In genomic region chrX:110412971-110413726, GRCh38 we compare ENCODE assay signal across 9 cellular contexts. TPM values are rescaled to one million over a fixed set of nuclear protein-coding genes. Genes with fewer than 3 reads are reported as not detected.
DNase-seq lines count a peak whose midpoint lies in the region; ATAC-seq, FAIRE-seq and TF ChIP-seq lines count a peak whose summit lies in the region.
"Had no signal": no experiment of that assay in that cellular context is flagged by ENCODE, and none has a peak within 500 bp of the region (broad histone marks: within the 10 kb centered on the region; RNA-seq: fewer than 3 reads in every experiment).

No MANE protein-coding gene starts in this region.

- H3K36me3 ChIP-seq in KMS-11 (ENCODE audit: insufficient read depth) (no peaks in the 10 kb centered on the region), osteoblast (ENCODE audit: insufficient read depth, low read length) (no peaks in the 10 kb centered on the region), thyroid gland (no peaks in the 10 kb centered on the region)

- H2AFZ ChIP-seq in KMS-11 (ENCODE audit: low read depth), result peak overlapping the region; percentile 36; the same call in 1 of the 2 replicates
- H2AFZ ChIP-seq in osteoblast (ENCODE audit: low read length), result peak overlapping the region; percentile 72

- peaks cover 5% of the 10 kb centered on the region for H3K27me3 Mint-ChIP-seq in activated T-helper 2 cell treated with anti-CD3 and anti-CD28 coated beads, Interferon-gamma antibody, Interleukin-2, Interleukin-4, amounts not matched to agents 10 μg/mL and 5 μg/mL and 100 μg/mL, durations not matched to agents 14 hours and 24 hours and 36 hours (ENCODE audit: low read depth)
- H3K27me3 Mint-ChIP-seq: activated naive CD8-positive, alpha-beta T cell had no signal

- H3K4me1 ChIP-seq in KMS-11 (ENCODE audit: low read depth, poor library complexity, severe bottlenecking), result peaks cover 8% of the 10 kb centered on the region
- peaks cover 35% of the 10 kb centered on the region for H3K4me1 ChIP-seq in osteoblast (ENCODE audit: insufficient read depth, low read length)
- H3K4me1 ChIP-seq in thyroid gland, result peaks cover 0 to 3% of the 10 kb centered on the region in 2 donors

- no peaks in the 10 kb centered on the region for H3K27me3 ChIP-seq in KMS-11 (ENCODE audit: insufficient read depth, low read depth)
- no peaks in the 10 kb centered on the region for H3K27me3 ChIP-seq in osteoblast (ENCODE audit: insufficient read depth, low read length)
- H3K27me3 ChIP-seq in thyroid gland, result no peaks in the 10 kb centered on the region

- no peak overlapping the region for H3K4me3 Mint-ChIP-seq in activated T-helper 2 cell treated with anti-CD3 and anti-CD28 coated beads, Interferon-gamma antibody, Interleukin-2, Interleukin-4, amounts not matched to agents 10 μg/mL and 5 μg/mL and 100 μg/mL, durations not matched to agents 14 hours and 24 hours and 36 hours (ENCODE audit: low read depth)
- H3K4me3 Mint-ChIP-seq: activated naive CD8-positive, alpha-beta T cell had no signal

- H3K4me1 Mint-ChIP-seq in activated T-helper 2 cell treated with anti-CD3 and anti-CD28 coated beads, Interferon-gamma antibody, Interleukin-2, Interleukin-4, amounts not matched to agents 10 μg/mL and 5 μg/mL and 100 μg/mL, durations not matched to agents 14 hours and 24 hours and 36 hours (ENCODE audit: low read depth), result peaks cover 7% of the 10 kb centered on the region

- no peak overlapping the region for H3K4me2 ChIP-seq in KMS-11
- peak overlapping the region; percentile 52 for H3K4me2 ChIP-seq in osteoblast (ENCODE audit: insufficient read depth, low read length)

- H3K4me3 ChIP-seq in KMS-11 (IDR thresholded peaks at IDR 0.05; ENCODE audit: insufficient read depth, low read depth, low read length) (no peak overlapping the region), osteoblast (ENCODE audit: insufficient read depth, low read length) (peak overlapping the region; percentile 36), thyroid gland (replicated peaks in 1 of 3) (no peak overlapping the region)

- H3K27ac ChIP-seq in KMS-11, result no peak overlapping the region
- peak overlapping the region; percentile 4 for H3K27ac ChIP-seq in osteoblast (ENCODE audit: low read depth, low read length)
- H3K27ac ChIP-seq in thyroid gland, result no peak overlapping the region

- no peak overlapping the region for H3K9ac ChIP-seq in KMS-11

- H4K20me1 ChIP-seq in KMS-11 (ENCODE audit: insufficient read depth), result no peaks in the 10 kb centered on the region
- H4K20me1 ChIP-seq in osteoblast (ENCODE audit: insufficient read depth, low read length), result no peaks in the 10 kb centered on the region

- H3K9me3 ChIP-seq in osteoblast (ENCODE audit: low read depth, low read length), result no peaks in the 10 kb centered on the region
- H3K9me3 ChIP-seq in thyroid gland, result no peaks in the 10 kb centered on the region

- H3K36me3 Mint-ChIP-seq in activated T-helper 2 cell treated with anti-CD3 and anti-CD28 coated beads, Interferon-gamma antibody, Interleukin-2, Interleukin-4, amounts not matched to agents 10 μg/mL and 5 μg/mL and 100 μg/mL, durations not matched to agents 14 hours and 24 hours and 36 hours (ENCODE audit: low read depth), result no peaks in the 10 kb centered on the region
- H3K36me3 Mint-ChIP-seq: activated naive CD8-positive, alpha-beta T cell had no signal

- peak; percentile 67 for ATAC-seq in GM21515 (IDR thresholded peaks at IDR 0.05; ENCODE audit: unreplicated experiment)

- intact Hi-C loops in activated T-helper 2 cell treated with anti-CD3 and anti-CD28 coated beads, Interferon-gamma antibody, Interleukin-2, Interleukin-4, amounts not matched to agents 10 μg/mL and 5 μg/mL and 100 μg/mL, durations not matched to agents 14 hours and 24 hours and 36 hours (cut with micrococcal nuclease), result loop anchor here (5.0 kb wide), 1 partner anchor 96 kb away; the partner anchor contains the start of gene AMMECR1
- intact Hi-C loops in thyroid gland (cut with DNase I), result loop anchor here (2.0 to 10.0 kb wide), 2 partner anchors 254 to 498 kb away; no protein-coding TSS in a partner anchor

- TF ChIP-seq CTCF in KMS-11 (conservative IDR thresholded peaks at IDR 0.05; ENCODE audit: low read depth, low read length) (peak; percentile 82), osteoblast (IDR thresholded peaks at IDR 0.05; ENCODE audit: extremely low read depth, low read depth, low read length) (peak; percentile 84), thyroid gland (IDR thresholded peaks at IDR 0.05) (peak; percentile 58 to 80 (median 67))

- DNase-seq in DMS 273 (lab: John Stamatoyannopoulos, UW; ENCODE audit: unreplicated experiment) (peak; percentile 92), RPMI7951 (ENCODE audit: low read depth) (peak; percentile 51), frontal cortex (ENCODE audit: low spot score in 2 of 2) (peak; percentile 11 to 33), osteoblast (ENCODE audit: insufficient read length, low spot score, missing footprints) (no peak), thyroid gland (peak; percentile 61 to 73)
- DNase-seq in activated T-helper 2 cell treated with anti-CD3 and anti-CD28 coated beads, Interferon-gamma antibody, Interleukin-2, Interleukin-4, amounts not matched to agents 10 μg/mL and 5 μg/mL and 100 μg/mL, durations not matched to agents 14 hours and 24 hours and 36 hours (ENCODE audit: low spot score), result peak; percentile 51

- no peak for FAIRE-seq in frontal cortex (lab: Jason Lieb, UNC)

- no peaks in the 10 kb centered on the region for H3K9me3 Mint-ChIP-seq in activated T-helper 2 cell treated with anti-CD3 and anti-CD28 coated beads, Interferon-gamma antibody, Interleukin-2, Interleukin-4, amounts not matched to agents 10 μg/mL and 5 μg/mL and 100 μg/mL, durations not matched to agents 14 hours and 24 hours and 36 hours

- 19 to 22% methylated on average over 17 to 18 of the region's 18 CpGs for WGBS in thyroid gland, 2 donors

- TF ChIP-seq POLR2A in thyroid gland (IDR thresholded peaks at IDR 0.05), result no peak

- no peak overlapping the region for H3K27ac Mint-ChIP-seq in activated T-helper 2 cell treated with anti-CD3 and anti-CD28 coated beads, Interferon-gamma antibody, Interleukin-2, Interleukin-4, amounts not matched to agents 10 μg/mL and 5 μg/mL and 100 μg/mL, durations not matched to agents 14 hours and 24 hours and 36 hours
- H3K27ac Mint-ChIP-seq: activated naive CD8-positive, alpha-beta T cell had no signal

- H3K79me2 ChIP-seq in KMS-11 (ENCODE audit: insufficient read depth, low read depth) (no peaks in the 10 kb centered on the region), osteoblast (ENCODE audit: insufficient read depth, low read length) (no peaks in the 10 kb centered on the region)

RNA-seq across cellular contexts. Expression of gene RTL9, which starts 54.5 kb away (rescaled TPM):
- 0.24 and 0.39 TPM in 2 replicates for total RNA-seq in RPMI7951 (2014; rRNA removed; shearing (Covaris generic))
- total RNA-seq in activated T-helper 2 cell treated with anti-CD3 and anti-CD28 coated beads, Interferon-gamma antibody, Interleukin-2, Interleukin-4, amounts not matched to agents 10 μg/mL and 5 μg/mL and 100 μg/mL, durations not matched to agents 14 hours and 24 hours and 36 hours, result not detected in 2 replicates
- under 0.01 TPM for total RNA-seq in frontal cortex
- total RNA-seq in osteoblast, result 0.59 and 0.72 TPM in 2 replicates
- total RNA-seq in thyroid gland, result 1 to 10 TPM in 1 of 4 donors, under 1 TPM in 3; 0.40 to 1.1 (median 0.56) TPM
